Comparison of ENCODE assay signal across 35 cellular contexts in genomic region chr9:136286359-136286986, GRCh38. TPM values are rescaled to one million over a fixed set of nuclear protein-coding genes. Genes with fewer than 3 reads are reported as not detected.
"Had no signal": no experiment of that assay in that cellular context is flagged by ENCODE, and none has a peak within 500 bp of the region (broad histone marks: within the 10 kb centered on the region; RNA-seq: fewer than 3 reads in every experiment).

No MANE protein-coding gene starts in this region.

- H3K36me3 ChIP-seq: esophagus muscularis mucosa, gastroesophageal sphincter, heart right ventricle, pancreas, suprapubic skin, transverse colon, upper lobe of right lung, uterus had no signal

- H3K9me3 ChIP-seq: esophagus muscularis mucosa, gastroesophageal sphincter, heart right ventricle, pancreas, suprapubic skin, transverse colon, upper lobe of right lung, uterus had no signal

- H3K9me3 Mint-ChIP-seq: nephron; stimulated activated naive CD8-positive, alpha-beta T cell treated with anti-CD3 and anti-CD28 coated beads, Interleukin-15, amount 100 ng/mL, for 72 hours had no signal

- H3K4me2 ChIP-seq: smooth muscle cell had no signal

- H3K36me3 Mint-ChIP-seq: naive thymus-derived CD4-positive, alpha-beta T cell had no signal

- H3K4me3 Mint-ChIP-seq: naive thymus-derived CD4-positive, alpha-beta T cell; nephron; stimulated activated naive CD8-positive, alpha-beta T cell treated with anti-CD3 and anti-CD28 coated beads, Interleukin-15, amount 100 ng/mL, for 72 hours had no signal

- H3K4me1 Mint-ChIP-seq: nephron had no signal

- H3K4me3 ChIP-seq: coronary artery, esophagus muscularis mucosa, gastroesophageal sphincter, heart right ventricle, pancreas, smooth muscle cell, suprapubic skin, transverse colon, upper lobe of right lung, uterus had no signal

- H3K27ac Mint-ChIP-seq: naive thymus-derived CD4-positive, alpha-beta T cell; stimulated activated naive CD8-positive, alpha-beta T cell treated with anti-CD3 and anti-CD28 coated beads, Interleukin-15, amount 100 ng/mL, for 72 hours had no signal

- H3K27me3 ChIP-seq: pancreas, uterus had no signal

- H3K27ac ChIP-seq: coronary artery, esophagus muscularis mucosa, foreskin keratinocyte, gastroesophageal sphincter, heart right ventricle, pancreas, suprapubic skin, transverse colon, upper lobe of right lung, uterus had no signal

- DNase-seq: dermis blood vessel endothelial cell; effector memory CD4-positive, alpha-beta T cell; foreskin keratinocyte; glutamatergic neuron; hippocampal formation; kidney glomerular epithelial cell; mesendoderm; midbrain; naive thymus-derived CD4-positive, alpha-beta T cell; retina; stimulated activated CD4-positive, alpha-beta T cell treated with anti-CD3 and anti-CD28 coated beads, Interleukin-12 subunit alpha, Interleukin-12 subunit beta, amount 100 ng/mL, for 4 hours; stimulated activated CD4-positive, alpha-beta T cell treated with anti-CD3 and anti-CD28 coated beads, Interleukin-1b, Interleukin-23, amount 100 ng/mL, for 48 hours; stimulated activated CD4-positive, alpha-beta T cell treated with anti-CD3 and anti-CD28 coated beads, Interleukin-4, amount 100 ng/mL, for 1 hour; stimulated activated CD8-positive, alpha-beta memory T cell treated with anti-CD3 and anti-CD28 coated beads, Interleukin-4, amount 100 ng/mL, for 48 hours; stimulated activated naive CD4-positive, alpha-beta T cell; stimulated activated naive CD8-positive, alpha-beta T cell treated with anti-CD3 and anti-CD28 coated beads, Interleukin-15, amount 100 ng/mL, for 72 hours; transverse colon; upper lobe of right lung; uterus had no signal

- ATAC-seq: foreskin keratinocyte; gastroesophageal sphincter; heart right ventricle; left lobe of liver; naive thymus-derived CD4-positive, alpha-beta T cell; pancreas; sciatic nerve; stimulated activated naive CD8-positive, alpha-beta T cell treated with anti-CD3 and anti-CD28 coated beads, Interleukin-15, amount 100 ng/mL, for 72 hours; upper lobe of right lung had no signal

- H3K4me1 ChIP-seq: foreskin keratinocyte, uterus had no signal

RNA-seq across cellular contexts. Expression of gene CCDC187, which starts 17.4 kb away (rescaled TPM):
- total RNA-seq: dermis blood vessel endothelial cell, endothelial cell of umbilical vein, esophagus muscularis mucosa, fibroblast of lung, foreskin keratinocyte, gastroesophageal sphincter, lung microvascular endothelial cell, omental fat pad, posterior vena cava, pulmonary artery endothelial cell, smooth muscle cell had no signal
- polyA plus RNA-seq: endothelial cell of umbilical vein; fibroblast of lung; naive thymus-derived CD4-positive, alpha-beta T cell had no signal
